In genomic region chr7:159045839-159046238, GRCh38 we compare ENCODE assay signal across 29 cellular contexts.
"Had no signal": no experiment of that assay in that cellular context is flagged by ENCODE, and none has a peak within 500 bp of the region (broad histone marks: within the 10 kb centered on the region; RNA-seq: fewer than 3 reads in every experiment).

No MANE protein-coding gene starts in this region.

- ATAC-seq: activated CD8-positive, alpha-beta memory T cell treated with anti-CD3 and anti-CD28 coated beads, Interleukin-2, amount 10 ng/mL, durations not matched to agents 7 days and 5 days; activated CD8-positive, alpha-beta T cell treated with anti-CD3 and anti-CD28 coated beads for 36 hours; activated naive CD8-positive, alpha-beta T cell treated with anti-CD3 and anti-CD28 coated beads, Interleukin-2, amount 50 U/mL, for 24 hours; left lobe of liver; lower lobe of right lung; naive thymus-derived CD8-positive, alpha-beta T cell; sciatic nerve; stimulated activated memory B cell treated with anti-CD40 and anti-IgM and Interleukin-4, amounts not matched to agents 10 μg/mL and 1 μg/mL and 100 μg/mL, for 72 hours; stimulated activated naive CD8-positive, alpha-beta T cell treated with anti-CD3 and anti-CD28 coated beads, Interleukin-15, amount 100 ng/mL, for 72 hours had no signal

- H3K4me3 Mint-ChIP-seq: activated B cell treated with CpG ODN at 0.5 μM for 24 hours; activated CD8-positive, alpha-beta memory T cell treated with anti-CD3 and anti-CD28 coated beads, Interleukin-2, amount 10 ng/mL, durations not matched to agents 7 days and 5 days; activated CD8-positive, alpha-beta T cell treated with anti-CD3 and anti-CD28 coated beads for 36 hours; activated naive CD4-positive, alpha-beta T cell treated with anti-CD3 and anti-CD28 coated beads, Interleukin-2, amount 50 U/mL, for 24 hours; activated naive CD8-positive, alpha-beta T cell treated with anti-CD3 and anti-CD28 coated beads, Interleukin-2, amount 50 U/mL, for 24 hours; dendritic cell treated with granulocyte-macrophage colony-stimulating factor and Interleukin-4, amounts not matched to agents 40 ng/mL and 50 ng/mL, for 4 days; naive thymus-derived CD8-positive, alpha-beta T cell; stimulated activated memory B cell treated with anti-CD40 and anti-IgM and Interleukin-4, amounts not matched to agents 10 μg/mL and 1 μg/mL and 100 μg/mL, for 72 hours; stimulated activated naive CD8-positive, alpha-beta T cell treated with anti-CD3 and anti-CD28 coated beads, Interleukin-15, amount 100 ng/mL, for 72 hours; T-helper 2 cell treated with Interferon-gamma antibody and Interleukin-4, amounts not matched to agents 5 μg/mL and 100 μg/mL, for 36 hours had no signal

- H3K9me3 ChIP-seq: esophagus squamous epithelium, lower lobe of right lung, thyroid gland, upper lobe of left lung, vagina had no signal

- H3K36me3 Mint-ChIP-seq: activated CD8-positive, alpha-beta memory T cell treated with anti-CD3 and anti-CD28 coated beads, Interleukin-2, amount 10 ng/mL, durations not matched to agents 7 days and 5 days; activated naive CD4-positive, alpha-beta T cell treated with anti-CD3 and anti-CD28 coated beads, Interleukin-2, amount 50 U/mL, for 24 hours; stimulated activated memory B cell treated with anti-CD40 and anti-IgM and Interleukin-4, amounts not matched to agents 10 μg/mL and 1 μg/mL and 100 μg/mL, for 72 hours had no signal

- H3K27ac Mint-ChIP-seq: activated B cell treated with CpG ODN at 0.5 μM for 24 hours; activated CD8-positive, alpha-beta memory T cell treated with anti-CD3 and anti-CD28 coated beads, Interleukin-2, amount 10 ng/mL, durations not matched to agents 7 days and 5 days; activated CD8-positive, alpha-beta T cell treated with anti-CD3 and anti-CD28 coated beads for 36 hours; activated naive CD4-positive, alpha-beta T cell treated with anti-CD3 and anti-CD28 coated beads, Interleukin-2, amount 50 U/mL, for 24 hours; activated naive CD8-positive, alpha-beta T cell treated with anti-CD3 and anti-CD28 coated beads, Interleukin-2, amount 50 U/mL, for 24 hours; activated T-helper 2 cell treated with anti-CD3 and anti-CD28 coated beads, Interferon-gamma antibody, Interleukin-2, Interleukin-4, amounts not matched to agents 10 μg/mL and 5 μg/mL and 100 μg/mL, durations not matched to agents 14 hours and 24 hours and 36 hours; dendritic cell treated with granulocyte-macrophage colony-stimulating factor and Interleukin-4, amounts not matched to agents 40 ng/mL and 50 ng/mL, for 4 days; naive thymus-derived CD8-positive, alpha-beta T cell; stimulated activated memory B cell treated with anti-CD40 and anti-IgM and Interleukin-4, amounts not matched to agents 10 μg/mL and 1 μg/mL and 100 μg/mL, for 72 hours; stimulated activated naive CD8-positive, alpha-beta T cell treated with anti-CD3 and anti-CD28 coated beads, Interleukin-15, amount 100 ng/mL, for 72 hours; T-helper 2 cell treated with Interferon-gamma antibody and Interleukin-4, amounts not matched to agents 5 μg/mL and 100 μg/mL, for 36 hours had no signal

- H3K27ac ChIP-seq: esophagus squamous epithelium, lower lobe of right lung, skin epidermis, thyroid gland, upper lobe of left lung, vagina had no signal

- H3K4me1 ChIP-seq: lower lobe of right lung, thyroid gland, upper lobe of left lung, vagina had no signal

- H3K27me3 ChIP-seq: esophagus squamous epithelium, thyroid gland, upper lobe of left lung, vagina had no signal

- H3K4me1 Mint-ChIP-seq: activated B cell treated with CpG ODN at 0.5 μM for 24 hours; stimulated activated memory B cell treated with anti-CD40 and anti-IgM and Interleukin-4, amounts not matched to agents 10 μg/mL and 1 μg/mL and 100 μg/mL, for 72 hours had no signal

- DNase-seq: activated B cell treated with CpG ODN at 0.5 μM for 24 hours; activated CD4-positive, alpha-beta T cell treated with anti-CD3 and anti-CD28 coated beads, Interleukin-2, amount 50 U/mL, for 1 hour; activated CD8-positive, alpha-beta T cell treated with anti-CD3 and anti-CD28 coated beads for 36 hours; activated naive CD8-positive, alpha-beta T cell treated with anti-CD3 and anti-CD28 coated beads, Interleukin-2, amount 50 U/mL, for 24 hours; activated T-cell treated with anti-CD3 and anti-CD28 coated beads, Interleukin-2, amount 50 U/mL, for 48 hours; amygdala; caudate nucleus; esophagus squamous epithelium; foreskin melanocyte; kidney glomerular epithelial cell; lower lobe of right lung; mesenchymal stem cell; naive thymus-derived CD8-positive, alpha-beta T cell; posterior cingulate gyrus; stimulated activated CD4-positive, alpha-beta T cell treated with anti-CD3 and anti-CD28 coated beads, Interleukin-4, amount 100 ng/mL, for 4 hours; stimulated activated CD8-positive, alpha-beta memory T cell treated with anti-CD3 and anti-CD28 coated beads, Interleukin-4, amount 100 ng/mL, for 48 hours; stimulated activated naive CD8-positive, alpha-beta T cell treated with anti-CD3 and anti-CD28 coated beads, Interleukin-15, amount 100 ng/mL, for 72 hours; thyroid gland; upper lobe of left lung had no signal

- H3K36me3 ChIP-seq: esophagus squamous epithelium, lower lobe of right lung, thyroid gland, upper lobe of left lung, vagina had no signal

- H3K4me3 ChIP-seq: esophagus squamous epithelium, lower lobe of right lung, skin epidermis, thyroid gland, upper lobe of left lung, vagina had no signal

- H3K9me3 Mint-ChIP-seq: activated B cell treated with CpG ODN at 0.5 μM for 24 hours; activated CD8-positive, alpha-beta T cell treated with anti-CD3 and anti-CD28 coated beads for 36 hours; activated naive CD8-positive, alpha-beta T cell treated with anti-CD3 and anti-CD28 coated beads, Interleukin-2, amount 50 U/mL, for 24 hours; dendritic cell treated with granulocyte-macrophage colony-stimulating factor and Interleukin-4, amounts not matched to agents 40 ng/mL and 50 ng/mL, for 4 days had no signal

- H3K27me3 Mint-ChIP-seq: activated B cell treated with CpG ODN at 0.5 μM for 24 hours had no signal
